Comparison of ENCODE assay signal across 8 cellular contexts in the genomic region with DNA sequence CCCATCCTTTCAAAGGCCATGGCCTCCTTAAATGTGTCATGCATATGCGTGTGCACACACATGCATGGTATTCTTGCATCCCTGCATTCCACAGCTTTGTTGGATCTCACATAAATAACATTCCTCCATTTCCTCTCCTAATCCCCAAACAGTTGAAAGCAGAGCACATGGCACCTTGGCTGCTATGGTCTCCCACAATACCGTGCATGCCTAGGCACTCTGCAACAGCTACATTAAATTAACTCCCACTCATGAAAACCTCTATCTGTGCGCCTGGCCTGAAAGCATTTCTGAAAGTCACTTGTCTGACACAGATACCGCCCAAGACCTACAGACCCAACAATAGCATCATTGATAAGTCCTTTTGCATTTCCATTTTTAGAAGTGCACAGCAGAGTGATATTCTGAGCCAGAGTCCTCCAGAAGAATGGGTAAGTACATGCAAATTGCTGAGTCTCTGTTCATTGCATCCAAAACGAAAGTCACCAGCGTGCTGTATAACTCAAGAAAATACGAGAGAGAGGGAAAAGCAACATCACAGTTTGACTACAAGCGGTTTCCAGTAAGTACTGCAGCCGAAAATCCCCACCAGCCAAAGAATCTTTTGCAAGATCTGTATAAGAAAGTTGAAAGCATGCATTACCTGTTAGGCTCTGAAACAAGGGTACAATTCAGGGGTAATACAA. TPM values are rescaled to one million over a fixed set of nuclear protein-coding genes. Genes with fewer than 3 reads are reported as not detected.
A peak's percentile ranks its signal among the peaks of the same experiment; 100 is the strongest.
DNase-seq lines count a peak whose midpoint lies in the region; ATAC-seq and TF ChIP-seq lines count a peak whose summit lies in the region.

No MANE protein-coding gene starts in this region.

- TF ChIP-seq CTCF in GM23338 (conservative IDR thresholded peaks at IDR 0.05; ENCODE audit: low read depth in 2 of 2) (no peak), OCI-LY3 (IDR thresholded peaks at IDR 0.05; ENCODE audit: low read depth, low read length) (no peak), hepatocyte (IDR thresholded peaks at IDR 0.05; ENCODE audit: poor library complexity) (no peak)

- no peaks in the 10 kb centered on the region for H3K9me2 ChIP-seq in GM23338 (ENCODE audit: insufficient read depth)
- no peaks in the 10 kb centered on the region for H3K9me2 ChIP-seq in hepatocyte (replicated peaks; ENCODE audit: insufficient read depth)
- H3K9me2 ChIP-seq in GM23248 (ENCODE audit: insufficient read depth): no peaks in the 10 kb centered on the region

- no peak overlapping the region for H3K27ac Mint-ChIP-seq in GM23338

- H3F3A ChIP-seq in GM23338 (replicated peaks; ENCODE audit: low read depth) (no peaks in the 10 kb centered on the region), GM23248 (ENCODE audit: insufficient read depth) (no peaks in the 10 kb centered on the region)

- no peak overlapping the region for H3K4me3 ChIP-seq in GM23338
- H3K4me3 ChIP-seq in OCI-LY3 (ENCODE audit: low read length): peak overlapping the region; percentile 61
- H3K4me3 ChIP-seq in hepatocyte: no peak overlapping the region
- no peak overlapping the region for H3K4me3 ChIP-seq in GM23248

- no peaks in the 10 kb centered on the region for H3K27me3 ChIP-seq in GM23338 (ENCODE audit: insufficient read depth)
- H3K27me3 ChIP-seq in OCI-LY3 (ENCODE audit: low read depth, low read length): peaks cover 3% of the 10 kb centered on the region; the same call in 1 of the 2 replicates
- H3K27me3 ChIP-seq in hepatocyte: no peaks in the 10 kb centered on the region
- peaks cover 13% of the 10 kb centered on the region; the same call in 1 of the 2 replicates for H3K27me3 ChIP-seq in GM23248 (replicated peaks; ENCODE audit: insufficient read depth)

- peaks cover 9% of the 10 kb centered on the region for H3K27me3 Mint-ChIP-seq in GM23338 (ENCODE audit: insufficient read depth, low read depth, poor library complexity)

- H3K9ac ChIP-seq in OCI-LY3 (ENCODE audit: low read length) (peak overlapping the region; percentile 72), GM23248 (no peak overlapping the region)

- H3K4me1 Mint-ChIP-seq in GM23338: peaks cover 12% of the 10 kb centered on the region

- ATAC-seq in GM18517 (IDR thresholded peaks at IDR 0.05; ENCODE audit: unreplicated experiment) (peak; percentile 71), GM23338 (no peak), left cardiac atrium (peak; percentile 35 to 53)

- no peaks in the 10 kb centered on the region for H4K20me1 ChIP-seq in GM23338 (replicated peaks; ENCODE audit: insufficient read depth)
- no peaks in the 10 kb centered on the region for H4K20me1 ChIP-seq in OCI-LY3 (ENCODE audit: insufficient read depth, low read length)
- no peaks in the 10 kb centered on the region for H4K20me1 ChIP-seq in hepatocyte (ENCODE audit: insufficient read depth, poor library complexity, severe bottlenecking)
- H4K20me1 ChIP-seq in GM23248 (ENCODE audit: insufficient read depth): no peaks in the 10 kb centered on the region

- no peaks in the 10 kb centered on the region for H3K36me3 Mint-ChIP-seq in GM23338 (ENCODE audit: low read depth)

- H3K9me3 ChIP-seq in OCI-LY3 (ENCODE audit: insufficient read depth, low read length): peaks cover 15% of the 10 kb centered on the region; the same call in 1 of the 2 replicates
- no peaks in the 10 kb centered on the region for H3K9me3 ChIP-seq in hepatocyte (ENCODE audit: low read depth)
- H3K9me3 ChIP-seq in GM23248 (ENCODE audit: low read depth): no peaks in the 10 kb centered on the region

- H3K9me3 Mint-ChIP-seq in GM23338: no peaks in the 10 kb centered on the region

- 72% methylated on average over 9 of the region's 9 CpGs for WGBS in hepatocyte (ENCODE audit: low lambda C conversion rate, missing lambda C conversion rate)
- 64 to 67% methylated on average over 9 of the region's 9 CpGs for WGBS in GM23248 (ENCODE audit: low coverage in 1 of 2, low lambda C conversion rate in 2 of 2, missing lambda C conversion rate in 2 of 2), 2 experiments

- H3K79me2 ChIP-seq in GM23338 (replicated peaks; ENCODE audit: insufficient read depth) (no peaks in the 10 kb centered on the region), OCI-LY3 (ENCODE audit: low read length) (no peaks in the 10 kb centered on the region), hepatocyte (no peaks in the 10 kb centered on the region), GM23248 (ENCODE audit: insufficient read depth) (no peaks in the 10 kb centered on the region)

- H3K4me3 Mint-ChIP-seq in GM23338: no peak overlapping the region

- H3K36me3 ChIP-seq in GM23338 (ENCODE audit: insufficient read depth) (no peaks in the 10 kb centered on the region), OCI-LY3 (replicated peaks; ENCODE audit: low read depth, low read length) (peaks cover 10% of the 10 kb centered on the region), hepatocyte (replicated peaks; ENCODE audit: insufficient read depth, low read depth) (no peaks in the 10 kb centered on the region), GM23248 (ENCODE audit: low read depth) (no peaks in the 10 kb centered on the region)

- H2AFZ ChIP-seq in GM23338: peak overlapping the region; percentile 29; the same call in 1 of the 2 replicates
- no peak overlapping the region for H2AFZ ChIP-seq in OCI-LY3 (ENCODE audit: low read depth, low read length)
- H2AFZ ChIP-seq in hepatocyte: no peak overlapping the region
- no peak overlapping the region for H2AFZ ChIP-seq in GM23248

- DNase-seq in GM23338 (ENCODE audit: low spot score) (no peak), left cardiac atrium (no peak), hepatocyte (ENCODE audit: low spot score) (no peak), GM23248 (no peak), NCI-H2107 treated with DMSO at 0.1 percent for 48 hours (lab: John Stamatoyannopoulos, UW; ENCODE audit: unreplicated experiment) (no peak), ecto neural progenitor cell (ENCODE audit: low spot score) (no peak)

- H3K4me2 ChIP-seq in GM23338 (no peak overlapping the region), OCI-LY3 (ENCODE audit: low read length) (peak overlapping the region; percentile 80), hepatocyte (no peak overlapping the region), GM23248 (ENCODE audit: unreplicated experiment) (no peak overlapping the region)

- H3K4me1 ChIP-seq in GM23338 (ENCODE audit: insufficient read depth) (no peaks in the 10 kb centered on the region; the same call in 1 of the 2 replicates), OCI-LY3 (ENCODE audit: low read length) (peaks cover 92% of the 10 kb centered on the region), hepatocyte (ENCODE audit: insufficient read depth) (no peaks in the 10 kb centered on the region), GM23248 (ENCODE audit: insufficient read depth) (no peaks in the 10 kb centered on the region)

- intact Hi-C loops in left cardiac atrium (cut with DNase I): no loop called here

- in situ Hi-C loops in GM23248 (cut with MboI): no loop called here

- no peak overlapping the region for H3K27ac ChIP-seq in GM23338 (ENCODE audit: low read depth)
- H3K27ac ChIP-seq in OCI-LY3 (ENCODE audit: low read length): peak overlapping the region; percentile 93
- H3K27ac ChIP-seq in hepatocyte: no peak overlapping the region
- H3K27ac ChIP-seq in GM23248: no peak overlapping the region

TF ChIP-seq in GM23338, 12 proteins besides CTCF, POLR2A, EP300 and RAD21:
- TF ChIP-seq STAT1 (IDR thresholded peaks at IDR 0.05; ENCODE audit: unreplicated experiment): no peak
- no peak for TF ChIP-seq EZH2phosphoT487 (IDR thresholded peaks at IDR 0.05; ENCODE audit: unreplicated experiment)
- TF ChIP-seq POLR2AphosphoS5 (IDR thresholded peaks at IDR 0.05; ENCODE audit: low read depth): no peak

RNA-seq across cellular contexts. Expression of a gene that starts 0.4 kb away (rescaled TPM):
- total RNA-seq in GM23338 (2014; rRNA removed; shearing (Covaris generic)): 1.2 and 2.3 TPM in 2 replicates
- polyA plus RNA-seq in GM23338 (2016; fragmentation: Nextera tagmentation; extraction: Ambion mirVana): 1.5 and 1.7 TPM in 2 replicates
- 100 to 1,000 TPM; 102 to 105 TPM for total RNA-seq in left cardiac atrium
- total RNA-seq in hepatocyte: 0.53 and 1.8 TPM in 2 replicates
- polyA plus RNA-seq in hepatocyte: 0.27 and 0.32 TPM in 2 replicates
- not detected in 2 replicates for total RNA-seq in GM23248 (2014; rRNA removed; shearing (Covaris generic))
- 0.06 and 0.18 TPM in 2 replicates for polyA plus RNA-seq in GM23248 (2016; fragmentation: Nextera tagmentation; extraction: Ambion mirVana)

RNA-seq across cellular contexts. Expression of a gene that starts 21.2 kb away (rescaled TPM):
- total RNA-seq in GM23338 (2014; rRNA removed; shearing (Covaris generic)): not detected in 2 replicates
- polyA plus RNA-seq in GM23338 (2016; fragmentation: Nextera tagmentation; extraction: Ambion mirVana) (not detected in 2 replicates), hepatocyte (not detected in 2 replicates), GM23248 (2016; fragmentation: Nextera tagmentation; extraction: Ambion mirVana) (not detected in 2 replicates)
- total RNA-seq in left cardiac atrium (not detected), hepatocyte (not detected in 2 replicates)
- not detected in 2 replicates for total RNA-seq in GM23248 (2014; rRNA removed; shearing (Covaris generic))

RNA-seq across cellular contexts. Expression of a gene that starts 48.8 kb away (rescaled TPM):
- total RNA-seq in GM23338 (2014; rRNA removed; shearing (Covaris generic)): not detected in 2 replicates
- polyA plus RNA-seq in GM23338 (2016; fragmentation: Nextera tagmentation; extraction: Ambion mirVana): not detected in 2 replicates
- total RNA-seq in left cardiac atrium: not detected
- not detected in 2 replicates for total RNA-seq in hepatocyte
- 0.90 TPM in 1 of 2 replicates, not detected in the other for polyA plus RNA-seq in hepatocyte
- total RNA-seq in GM23248 (2014; rRNA removed; shearing (Covaris generic)): not detected in 2 replicates
- not detected in 2 replicates for polyA plus RNA-seq in GM23248 (2016; fragmentation: Nextera tagmentation; extraction: Ambion mirVana)

RNA-seq across cellular contexts. Expression of a gene that starts 50.2 kb away (rescaled TPM):
- 4.1 and 4.4 TPM in 2 replicates for total RNA-seq in GM23338 (2014; rRNA removed; shearing (Covaris generic))
- polyA plus RNA-seq in GM23338 (2016; fragmentation: Nextera tagmentation; extraction: Ambion mirVana) (1.9 and 2.1 TPM in 2 replicates), hepatocyte (1.5 and 2.8 TPM in 2 replicates), GM23248 (2016; fragmentation: Nextera tagmentation; extraction: Ambion mirVana) (1.3 and 1.6 TPM in 2 replicates)
- total RNA-seq in left cardiac atrium (under 1 TPM; 0.24 to 0.56 TPM), hepatocyte (2.1 and 2.7 TPM in 2 replicates)
- 1.0 and 1.9 TPM in 2 replicates for total RNA-seq in GM23248 (2014; rRNA removed; shearing (Covaris generic))

Comparison
In these comparisons a context has a peak if more than half of its experiments do, and no peak if none do; other contexts are left out.
1. RNA of a gene that starts 0.4 kb away (total RNA-seq): 102 to 105 TPM in left cardiac atrium; 1.2 to 2.3 TPM in GM23338, 0.53 to 1.8 TPM in hepatocyte and not detected in GM23248; every median in the first group is over 10 times any median in the second.